ENCODE assay signal across 13 cellular contexts in the genomic region with DNA sequence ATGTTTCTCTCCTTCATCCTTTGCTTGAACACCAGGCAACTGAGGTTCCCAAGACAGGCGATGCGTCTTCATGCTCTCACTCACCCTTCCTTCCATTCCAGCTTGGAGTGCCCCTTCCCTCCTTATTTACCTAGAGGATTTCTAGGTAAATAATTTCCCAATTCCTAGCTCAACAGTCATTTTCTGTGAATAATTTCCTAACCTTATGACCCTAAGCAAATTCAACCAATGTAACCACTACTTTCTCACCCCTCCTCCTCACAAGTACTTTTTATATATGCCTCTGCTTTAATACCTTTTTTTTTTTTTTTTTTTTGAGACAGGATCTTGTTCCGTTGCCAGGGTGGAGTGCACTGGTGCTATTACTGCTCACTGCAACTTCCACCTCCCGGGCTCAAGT.
A peak's percentile ranks its signal among the peaks of the same experiment; 100 is the strongest.
DNase-seq lines count a peak whose midpoint lies in the region; ATAC-seq lines count a peak whose summit lies in the region.
"Had no signal": no experiment of that assay in that cellular context is flagged by ENCODE, and none has a peak within 500 bp of the region (broad histone marks: within the 10 kb centered on the region; RNA-seq: fewer than 3 reads in every experiment).

No MANE protein-coding gene starts in this region.

- no peaks in the 10 kb centered on the region for H3K9me3 Mint-ChIP-seq in activated T-cell treated with anti-CD3 and anti-CD28 coated beads, Interleukin-2, amount 50 U/mL, for 4 hours
- no peaks in the 10 kb centered on the region for H3K9me3 Mint-ChIP-seq in stimulated activated effector memory CD8-positive, alpha-beta T cell treated with anti-CD3 and anti-CD28 coated beads, Interleukin-12 subunit alpha, Interleukin-12 subunit beta, amount 100 ng/mL, for 72 hours
- H3K9me3 Mint-ChIP-seq: type B pancreatic cell had no signal

- H3K9me3 ChIP-seq in SJCRH30 (replicated peaks) = peaks cover 3% of the 10 kb centered on the region
- H3K9me3 ChIP-seq: left ventricle myocardium inferior had no signal

- ATAC-seq in activated T-cell treated with anti-CD3 and anti-CD28 coated beads, Interleukin-2, amount 50 U/mL, for 4 hours = peak in 1 of 2 donors; percentile 8
- ATAC-seq in stimulated activated effector memory CD8-positive, alpha-beta T cell treated with anti-CD3 and anti-CD28 coated beads, Interleukin-12 subunit alpha, Interleukin-12 subunit beta, amount 100 ng/mL, for 72 hours = peak; percentile 14
- no peak for ATAC-seq in HG03342 (IDR thresholded peaks at IDR 0.05; ENCODE audit: unreplicated experiment)

- peaks cover 27% of the 10 kb centered on the region for H3K4me1 Mint-ChIP-seq in activated T-cell treated with anti-CD3 and anti-CD28 coated beads, Interleukin-2, amount 50 U/mL, for 4 hours (ENCODE audit: low read depth)
- H3K4me1 Mint-ChIP-seq in stimulated activated effector memory CD8-positive, alpha-beta T cell treated with anti-CD3 and anti-CD28 coated beads, Interleukin-12 subunit alpha, Interleukin-12 subunit beta, amount 100 ng/mL, for 72 hours = peaks cover 37% of the 10 kb centered on the region

- H3K27me3 ChIP-seq in SJCRH30 = no peaks in the 10 kb centered on the region

- H3K27ac ChIP-seq in SJCRH30 (peak overlapping the region; percentile 67), substantia nigra (ENCODE audit: low read depth, low read length, poor library complexity, severe bottlenecking) (no peak overlapping the region)
- H3K27ac ChIP-seq: left ventricle myocardium inferior had no signal

- peaks cover 87% of the 10 kb centered on the region for H3K36me3 ChIP-seq in SJCRH30

- no peak overlapping the region for H3K4me3 ChIP-seq in SJCRH30
- H3K4me3 ChIP-seq: left ventricle myocardium inferior had no signal

- H3K4me3 Mint-ChIP-seq in activated T-cell treated with anti-CD3 and anti-CD28 coated beads, Interleukin-2, amount 50 U/mL, for 4 hours = peak overlapping the region; percentile 1
- H3K4me3 Mint-ChIP-seq in stimulated activated effector memory CD8-positive, alpha-beta T cell treated with anti-CD3 and anti-CD28 coated beads, Interleukin-12 subunit alpha, Interleukin-12 subunit beta, amount 100 ng/mL, for 72 hours = peak overlapping the region; percentile 28
- H3K4me3 Mint-ChIP-seq: type B pancreatic cell had no signal

- peaks cover 21% of the 10 kb centered on the region for H3K4me1 ChIP-seq in SJCRH30

- H3K36me3 Mint-ChIP-seq in activated T-cell treated with anti-CD3 and anti-CD28 coated beads, Interleukin-2, amount 50 U/mL, for 4 hours (ENCODE audit: insufficient read depth) = peaks cover 61% of the 10 kb centered on the region
- peaks cover 36% of the 10 kb centered on the region for H3K36me3 Mint-ChIP-seq in stimulated activated effector memory CD8-positive, alpha-beta T cell treated with anti-CD3 and anti-CD28 coated beads, Interleukin-12 subunit alpha, Interleukin-12 subunit beta, amount 100 ng/mL, for 72 hours

- no peak for DNase-seq in activated T-cell treated with anti-CD3 and anti-CD28 coated beads, Interleukin-2, amount 50 U/mL, for 4 hours
- no peak for DNase-seq in activated T-cell treated with anti-CD3 and anti-CD28 coated beads, Interleukin-2, amount 50 U/mL, for 48 hours
- no peak for DNase-seq in SJCRH30
- DNase-seq in glomerular visceral epithelial cell (ENCODE audit: extremely low spot score) = peak; percentile 37
- DNase-seq in stimulated activated effector memory CD8-positive, alpha-beta T cell treated with anti-CD3 and anti-CD28 coated beads, Interleukin-12 subunit alpha, Interleukin-12 subunit beta, amount 100 ng/mL, for 72 hours (ENCODE audit: low spot score in 2 of 2) = no peak
- DNase-seq in germinal center (ENCODE audit: low spot score) = no peak
- DNase-seq in substantia nigra (lab: John Stamatoyannopoulos, UW) = no peak
- DNase-seq: DMS79 treated with DMSO at 0.1 percent for 48 hours, head of caudate nucleus, left ventricle myocardium inferior, SIG-M5 had no signal

- no peaks in the 10 kb centered on the region for H3K27me3 Mint-ChIP-seq in activated T-cell treated with anti-CD3 and anti-CD28 coated beads, Interleukin-2, amount 50 U/mL, for 4 hours (ENCODE audit: low read depth)
- H3K27me3 Mint-ChIP-seq: type B pancreatic cell had no signal

- H3K27ac Mint-ChIP-seq in stimulated activated effector memory CD8-positive, alpha-beta T cell treated with anti-CD3 and anti-CD28 coated beads, Interleukin-12 subunit alpha, Interleukin-12 subunit beta, amount 100 ng/mL, for 72 hours = peak overlapping the region; percentile 78
- H3K27ac Mint-ChIP-seq: type B pancreatic cell had no signal
